ENCODE assay signal across 22 cellular contexts in genomic region chr15:68590721-68591389, GRCh38. TPM values are rescaled to one million over a fixed set of nuclear protein-coding genes. Genes with fewer than 3 reads are reported as not detected.
DNase-seq lines count a peak whose midpoint lies in the region; TF ChIP-seq lines count a peak whose summit lies in the region.
"Had no signal": no experiment of that assay in that cellular context is flagged by ENCODE, and none has a peak within 500 bp of the region (broad histone marks: within the 10 kb centered on the region; RNA-seq: fewer than 3 reads in every experiment).

No MANE protein-coding gene starts in this region.

- no peak overlapping the region for H3K9ac ChIP-seq in GM23248
- H3K9ac ChIP-seq: parathyroid adenoma had no signal

- in situ Hi-C loops in GM23248 (cut with MboI), result no loop called here

- no peaks in the 10 kb centered on the region for H3K27me3 ChIP-seq in GM23248 (replicated peaks; ENCODE audit: insufficient read depth)
- no peaks in the 10 kb centered on the region for H3K27me3 ChIP-seq in layer of hippocampus (ENCODE audit: control insufficient read depth, insufficient read depth, low read length)
- H3K27me3 ChIP-seq in ascending aorta, result no peaks in the 10 kb centered on the region

- 39 to 42% methylated on average over 9 of the region's 9 CpGs for WGBS in GM23248 (ENCODE audit: low coverage in 1 of 2, low lambda C conversion rate in 2 of 2, missing lambda C conversion rate in 2 of 2), 2 experiments

- H3K79me2 ChIP-seq in GM23248 (ENCODE audit: insufficient read depth), result peaks cover 67% of the 10 kb centered on the region
- H3K79me2 ChIP-seq: parathyroid adenoma had no signal

- H3K4me1 ChIP-seq in GM23248 (ENCODE audit: insufficient read depth) (peaks cover 53% of the 10 kb centered on the region), ascending aorta (peaks cover 0 to 15% of the 10 kb centered on the region in 2 donors)
- H3K4me1 ChIP-seq: HAP-1, parathyroid adenoma had no signal

- no peaks in the 10 kb centered on the region for H4K20me1 ChIP-seq in GM23248 (ENCODE audit: insufficient read depth)

- H3K9me3 ChIP-seq in GM23248 (ENCODE audit: low read depth), result no peaks in the 10 kb centered on the region
- H3K9me3 ChIP-seq in ascending aorta, result no peaks in the 10 kb centered on the region
- H3K9me3 ChIP-seq: HAP-1 had no signal

- H3K27ac ChIP-seq in GM23248, result no peak overlapping the region
- peak overlapping the region; percentile 85 for H3K27ac ChIP-seq in caudate nucleus (ENCODE audit: low read depth, low read length)
- H3K27ac ChIP-seq in layer of hippocampus (ENCODE audit: low read depth, low read length), result peak overlapping the region; percentile 81
- H3K27ac ChIP-seq in substantia nigra (ENCODE audit: low read depth, low read length, poor library complexity, severe bottlenecking), result peak overlapping the region; percentile 75
- peak overlapping the region in 1 of 2 donors; percentile 65 for H3K27ac ChIP-seq in ascending aorta
- H3K27ac ChIP-seq: parathyroid adenoma, RWPE1 had no signal

- H3K4me3 ChIP-seq in GM23248, result no peak overlapping the region
- no peak overlapping the region for H3K4me3 ChIP-seq in ascending aorta
- H3K4me3 ChIP-seq: HAP-1 had no signal

- no peaks in the 10 kb centered on the region for H3K9me2 ChIP-seq in GM23248 (ENCODE audit: insufficient read depth)

- H2AFZ ChIP-seq in GM23248, result no peak overlapping the region
- H2AFZ ChIP-seq: parathyroid adenoma had no signal

- no peak overlapping the region for H3K4me2 ChIP-seq in GM23248 (ENCODE audit: unreplicated experiment)

- TF ChIP-seq CTCF in ascending aorta (IDR thresholded peaks at IDR 0.05), result no peak

- H3F3A ChIP-seq in GM23248 (ENCODE audit: insufficient read depth), result peaks cover 35% of the 10 kb centered on the region

- DNase-seq in GM23248 (peak; percentile 55), caudate nucleus (lab: John Stamatoyannopoulos, UW) (peak in 3 of 61 donors; percentile 31 to 38 (median 33)), substantia nigra (lab: John Stamatoyannopoulos, UW) (no peak), NCI-H146 (lab: John Stamatoyannopoulos, UW) (no peak), C1 segment of cervical spinal cord (lab: John Stamatoyannopoulos, UW) (no peak), ascending aorta (ENCODE audit: low spot score in 2 of 2) (no peak)
- DNase-seq: activated CD4-positive, alpha-beta memory T cell treated with anti-CD3 and anti-CD28 coated beads for 36 hours; activated CD4-positive, CD25-positive, alpha-beta regulatory T cell treated with anti-CD3 and anti-CD28 coated beads, Interleukin-2, amount 50 U/mL, for 72 hours; activated CD8-positive, alpha-beta memory T cell treated with anti-CD3 and anti-CD28 coated beads, Interleukin-2, amount 50 U/mL, for 4 hours; activated naive CD4-positive, alpha-beta T cell treated with anti-CD3 and anti-CD28 coated beads, Interleukin-2, amount 50 U/mL, for 16 hours; central memory CD4-positive, alpha-beta T cell; DMS79; GF-D8; NCI-H1417; NCI-H2107; stimulated activated naive CD4-positive, alpha-beta T cell had no signal

- H3K36me3 ChIP-seq in GM23248 (ENCODE audit: low read depth), result no peaks in the 10 kb centered on the region
- H3K36me3 ChIP-seq in ascending aorta, result no peaks in the 10 kb centered on the region
- H3K36me3 ChIP-seq: HAP-1 had no signal

- intact Hi-C loops in ascending aorta (cut with DNase I), result loop anchor here (2.0 kb wide), 1 partner anchor 18 kb away; no protein-coding TSS in a partner anchor

RNA-seq across cellular contexts. Expression of gene CORO2B, which starts 12.1 kb away (rescaled TPM):
- total RNA-seq in GM23248 (2014; rRNA removed; shearing (Covaris generic)), result 7.6 and 7.7 TPM in 2 replicates
- polyA plus RNA-seq in GM23248 (2016; fragmentation: Nextera tagmentation; extraction: Ambion mirVana), result 2.7 and 3.7 TPM in 2 replicates
- total RNA-seq in ascending aorta, result 11.0 TPM
- total RNA-seq: natural killer cell treated with Interleukin-12 subunit alpha and Interleukin-12 subunit beta and Interleukin-15 and Interleukin-18, amount 100 ng/mL, for 72 hours; T-helper 1 cell treated with Interleukin-12 subunit alpha and Interleukin-12 subunit beta and Interleukin-4 antibody, amounts not matched to agents 30 ng/mL and 1 ng/mL, for 36 hours had no signal
